ENCODE assay signal across 2 cellular contexts in genomic region chr16:56986908-56987307, GRCh38. TPM values are rescaled to one million over a fixed set of nuclear protein-coding genes. Genes with fewer than 3 reads are reported as not detected.
"Had no signal": no experiment of that assay in that cellular context is flagged by ENCODE, and none has a peak within 500 bp of the region (broad histone marks: within the 10 kb centered on the region; RNA-seq: fewer than 3 reads in every experiment).

No MANE protein-coding gene starts in this region.

RNA-seq across cellular contexts. Expression of gene CETP, which starts 25.2 kb away (rescaled TPM):
- total RNA-seq: chondrocyte, osteoblast had no signal
